In genomic region chr17:35819456-35819855, GRCh38 we compare ENCODE assay signal across 1 cellular context.
TF ChIP-seq lines count a peak whose summit lies in the region.

No MANE protein-coding gene starts in this region.

TF ChIP-seq in A549, 52 proteins besides CTCF, POLR2A, EP300 and RAD21:
- no peak for TF ChIP-seq MAX (IDR thresholded peaks at IDR 0.05)
- no peak for TF ChIP-seq EHMT2 (IDR thresholded peaks at IDR 0.05; ENCODE audit: low read depth)
- no peak for TF ChIP-seq JUN (IDR thresholded peaks at IDR 0.05)
- TF ChIP-seq ELK1 (IDR thresholded peaks at IDR 0.05; ENCODE audit: low read depth, low read length) = no peak
- TF ChIP-seq MAFK (IDR thresholded peaks at IDR 0.05; ENCODE audit: partially characterized antibody) = peak; percentile 97
- TF ChIP-seq MYC (IDR thresholded peaks at IDR 0.05; ENCODE audit: borderline replicate concordance, low read length) = no peak
- no peak for TF ChIP-seq KDM5A (IDR thresholded peaks at IDR 0.05)
- TF ChIP-seq CBX8 (IDR thresholded peaks at IDR 0.05) = no peak
